ENCODE assay signal across 8 cellular contexts in genomic region chr15:45279024-45279697, GRCh38. TPM values are rescaled to one million over a fixed set of nuclear protein-coding genes. Genes with fewer than 3 reads are reported as not detected.
DNase-seq lines count a peak whose midpoint lies in the region; ATAC-seq and TF ChIP-seq lines count a peak whose summit lies in the region.

No MANE protein-coding gene starts in this region.

- H3K27ac ChIP-seq in neutrophil (peak overlapping the region; percentile 68), substantia nigra (ENCODE audit: low read depth, low read length, poor library complexity, severe bottlenecking) (peak overlapping the region; percentile 86)

- peak; percentile 100 for ATAC-seq in HG02571 (IDR thresholded peaks at IDR 0.05; ENCODE audit: unreplicated experiment)

- peak; percentile 98 for DNase-seq in GM06990 (ENCODE audit: extremely low read depth, insufficient read length)
- DNase-seq in NB4 (ENCODE audit: low read depth): peak; percentile 97
- DNase-seq in SK-N-DZ (ENCODE audit: low spot score): peak; percentile 98
- peak; percentile 94 for DNase-seq in activated naive CD4-positive, alpha-beta T cell treated with anti-CD3 and anti-CD28 coated beads, Interleukin-2, amount 50 U/mL, for 16 hours
- DNase-seq in germinal center (ENCODE audit: low spot score): peak; percentile 99
- peak; percentile 86 to 99 (median 97) for DNase-seq in substantia nigra (lab: John Stamatoyannopoulos, UW)

- H3K27me3 ChIP-seq in GM06990 (replicated peaks; ENCODE audit: control insufficient read depth, insufficient read depth, low read length) (no peaks in the 10 kb centered on the region), neutrophil (peaks cover 10% of the 10 kb centered on the region)

- peak; percentile 96 for TF ChIP-seq POLR2A in NB4 (IDR thresholded peaks at IDR 0.05; ENCODE audit: extremely low read depth, insufficient read length)

- peak overlapping the region; percentile 90 for H3K4me3 ChIP-seq in GM06990 (replicated peaks; ENCODE audit: low read depth, low read length)
- H3K4me3 ChIP-seq in NB4 (ENCODE audit: low read depth, low read length): peak overlapping the region; percentile 86
- peak overlapping the region; percentile 49 to 57 for H3K4me3 ChIP-seq in neutrophil (ENCODE audit: low read depth in 1 of 2, low read length in 1 of 2)

- TF ChIP-seq CTCF in GM06990 (IDR thresholded peaks at IDR 0.05; ENCODE audit: insufficient read depth, low read length, poor library complexity, severe bottlenecking): no peak
- TF ChIP-seq CTCF in NB4 (IDR thresholded peaks at IDR 0.05; ENCODE audit: low read depth, low read length): no peak
- no peak for TF ChIP-seq CTCF in neutrophil (IDR thresholded peaks at IDR 0.05)

- peaks cover 7 to 16% of the 10 kb centered on the region in 2 experiments for H3K4me1 ChIP-seq in neutrophil (ENCODE audit: control insufficient read depth in 1 of 2, insufficient read depth in 1 of 2, low read depth in 1 of 2, low read length in 1 of 2)

- H3K9me3 ChIP-seq in neutrophil: no peaks in the 10 kb centered on the region

- H3K36me3 ChIP-seq in GM06990 (ENCODE audit: control insufficient read depth, insufficient read depth, low read length): no peaks in the 10 kb centered on the region
- no peaks in the 10 kb centered on the region for H3K36me3 ChIP-seq in neutrophil

RNA-seq across cellular contexts. Expression of gene SLC28A2, which starts 27.1 kb away (rescaled TPM):
- 0.02 TPM in 1 of 2 replicates, not detected in the other for polyA plus RNA-seq in SK-N-DZ (2014; cell fraction: cytosol; rRNA removed)
- polyA plus RNA-seq in SK-N-DZ (2014; cell fraction: nucleus; rRNA removed): not detected in 2 replicates

Comparison
In these comparisons a context has a peak if more than half of its experiments do, and no peak if none do; other contexts are left out.
1. Peak in every context shown above with its lines: DNase-seq, ATAC-seq, H3K4me3 ChIP-seq and H3K27ac ChIP-seq.